In genomic region chr7:101172854-101173751, GRCh38 we compare ENCODE assay signal across 8 cellular contexts. TPM values are rescaled to one million over a fixed set of nuclear protein-coding genes. Genes with fewer than 3 reads are reported as not detected.
DNase-seq lines count a peak whose midpoint lies in the region; ATAC-seq and TF ChIP-seq lines count a peak whose summit lies in the region.

No MANE protein-coding gene starts in this region.

- DNase-seq in COR-L47 (lab: John Stamatoyannopoulos, UW): peak; percentile 85
- DNase-seq in LHCN-M2 (ENCODE audit: low read depth): peak; percentile 81
- DNase-seq in activated T-helper 1 cell treated with anti-CD3 and anti-CD28 coated beads, Interleukin-12 subunit alpha, Interleukin-12 subunit beta, Interleukin-2, Interleukin-4 antibody, amounts not matched to agents 30 ng/mL and 10 ng/mL and 1 ng/mL, durations not matched to agents 14 hours and 24 hours and 36 hours (ENCODE audit: low spot score): no peak
- DNase-seq in hepatocyte (ENCODE audit: low spot score): peak; percentile 46
- peak; percentile 65 for DNase-seq in stromal cell of bone marrow (ENCODE audit: low read depth)
- no peak for DNase-seq in foreskin melanocyte
- DNase-seq in stimulated activated CD4-positive, alpha-beta T cell treated with anti-CD3 and anti-CD28 coated beads, Interleukin-12 subunit alpha, Interleukin-12 subunit beta, amount 100 ng/mL, for 4 hours: no peak

- H4K20me1 ChIP-seq in hepatocyte (ENCODE audit: insufficient read depth, poor library complexity, severe bottlenecking): no peaks in the 10 kb centered on the region

- no peak overlapping the region for H2AFZ ChIP-seq in hepatocyte

- H3K4me3 Mint-ChIP-seq in activated T-helper 1 cell treated with anti-CD3 and anti-CD28 coated beads, Interleukin-12 subunit alpha, Interleukin-12 subunit beta, Interleukin-2, Interleukin-4 antibody, amounts not matched to agents 30 ng/mL and 10 ng/mL and 1 ng/mL, durations not matched to agents 14 hours and 24 hours and 36 hours: peak overlapping the region; percentile 26

- no peak overlapping the region for H3K27ac ChIP-seq in hepatocyte

- TF ChIP-seq CTCF in hepatocyte (IDR thresholded peaks at IDR 0.05; ENCODE audit: poor library complexity): no peak

- no peaks in the 10 kb centered on the region for H3K79me2 ChIP-seq in hepatocyte

- H3K9me3 Mint-ChIP-seq in activated T-helper 1 cell treated with anti-CD3 and anti-CD28 coated beads, Interleukin-12 subunit alpha, Interleukin-12 subunit beta, Interleukin-2, Interleukin-4 antibody, amounts not matched to agents 30 ng/mL and 10 ng/mL and 1 ng/mL, durations not matched to agents 14 hours and 24 hours and 36 hours: no peaks in the 10 kb centered on the region

- H3K9me3 ChIP-seq in hepatocyte (ENCODE audit: low read depth): no peaks in the 10 kb centered on the region

- peaks cover 46% of the 10 kb centered on the region for H3K4me1 Mint-ChIP-seq in activated T-helper 1 cell treated with anti-CD3 and anti-CD28 coated beads, Interleukin-12 subunit alpha, Interleukin-12 subunit beta, Interleukin-2, Interleukin-4 antibody, amounts not matched to agents 30 ng/mL and 10 ng/mL and 1 ng/mL, durations not matched to agents 14 hours and 24 hours and 36 hours (ENCODE audit: low read depth)

- ATAC-seq in HG03025 (IDR thresholded peaks at IDR 0.05; ENCODE audit: low FRiP score, unreplicated experiment): no peak

- intact Hi-C loops in activated T-helper 1 cell treated with anti-CD3 and anti-CD28 coated beads, Interleukin-12 subunit alpha, Interleukin-12 subunit beta, Interleukin-2, Interleukin-4 antibody, amounts not matched to agents 30 ng/mL and 10 ng/mL and 1 ng/mL, durations not matched to agents 14 hours and 24 hours and 36 hours (cut with micrococcal nuclease): loop anchor here (10.0 kb wide), 2 partner anchors 132 to 208 kb away; partner anchors contain the start of gene MUC12

- peak overlapping the region; percentile 65 for H3K27ac Mint-ChIP-seq in activated T-helper 1 cell treated with anti-CD3 and anti-CD28 coated beads, Interleukin-12 subunit alpha, Interleukin-12 subunit beta, Interleukin-2, Interleukin-4 antibody, amounts not matched to agents 30 ng/mL and 10 ng/mL and 1 ng/mL, durations not matched to agents 14 hours and 24 hours and 36 hours

- peaks cover 86% of the 10 kb centered on the region for H3K27me3 Mint-ChIP-seq in activated T-helper 1 cell treated with anti-CD3 and anti-CD28 coated beads, Interleukin-12 subunit alpha, Interleukin-12 subunit beta, Interleukin-2, Interleukin-4 antibody, amounts not matched to agents 30 ng/mL and 10 ng/mL and 1 ng/mL, durations not matched to agents 14 hours and 24 hours and 36 hours (ENCODE audit: insufficient read depth)

- no peak overlapping the region for H3K4me3 ChIP-seq in hepatocyte

- peaks cover 98% of the 10 kb centered on the region for H3K27me3 ChIP-seq in hepatocyte

- H3K36me3 Mint-ChIP-seq in activated T-helper 1 cell treated with anti-CD3 and anti-CD28 coated beads, Interleukin-12 subunit alpha, Interleukin-12 subunit beta, Interleukin-2, Interleukin-4 antibody, amounts not matched to agents 30 ng/mL and 10 ng/mL and 1 ng/mL, durations not matched to agents 14 hours and 24 hours and 36 hours (ENCODE audit: low read depth): no peaks in the 10 kb centered on the region

- no peaks in the 10 kb centered on the region for H3K9me2 ChIP-seq in hepatocyte (replicated peaks; ENCODE audit: insufficient read depth)

- WGBS in hepatocyte (ENCODE audit: low lambda C conversion rate, missing lambda C conversion rate): 6% methylated on average over 49 of the region's 53 CpGs

- H3K4me1 ChIP-seq in hepatocyte (ENCODE audit: insufficient read depth): peaks cover 20% of the 10 kb centered on the region

- no peaks in the 10 kb centered on the region for H3K36me3 ChIP-seq in hepatocyte (replicated peaks; ENCODE audit: insufficient read depth, low read depth)

- peak overlapping the region; percentile 70 for H3K4me2 ChIP-seq in hepatocyte

RNA-seq across cellular contexts. Expression of gene NAT16, which starts 7.0 kb away (rescaled TPM):
- total RNA-seq in LHCN-M2 (2014; rRNA removed) (not detected in 2 replicates), hepatocyte (not detected in 2 replicates)
- 0.06 TPM for polyA plus RNA-seq in LHCN-M2 (2012)
- total RNA-seq in activated T-helper 1 cell treated with anti-CD3 and anti-CD28 coated beads, Interleukin-12 subunit alpha, Interleukin-12 subunit beta, Interleukin-2, Interleukin-4 antibody, amounts not matched to agents 30 ng/mL and 10 ng/mL and 1 ng/mL, durations not matched to agents 14 hours and 24 hours and 36 hours: 0.08 TPM in 1 of 2 replicates, not detected in the other
- polyA plus RNA-seq in hepatocyte: not detected in 2 replicates

RNA-seq across cellular contexts. Expression of gene VGF, which starts 7.7 kb away (rescaled TPM):
- total RNA-seq in LHCN-M2 (2014; rRNA removed) (0.45 and 0.69 TPM in 2 replicates), hepatocyte (0.30 and 0.32 TPM in 2 replicates)
- polyA plus RNA-seq in LHCN-M2 (2012): 0.17 TPM
- total RNA-seq in activated T-helper 1 cell treated with anti-CD3 and anti-CD28 coated beads, Interleukin-12 subunit alpha, Interleukin-12 subunit beta, Interleukin-2, Interleukin-4 antibody, amounts not matched to agents 30 ng/mL and 10 ng/mL and 1 ng/mL, durations not matched to agents 14 hours and 24 hours and 36 hours: 0.10 and 0.21 TPM in 2 replicates
- 0.19 and 0.80 TPM in 2 replicates for polyA plus RNA-seq in hepatocyte

RNA-seq across cellular contexts. Expression of gene AP1S1, which starts 18.8 kb away (rescaled TPM):
- total RNA-seq in LHCN-M2 (2014; rRNA removed) (286 and 412 TPM in 2 replicates), hepatocyte (85.8 and 118 TPM in 2 replicates)
- 339 TPM for polyA plus RNA-seq in LHCN-M2 (2012)
- 45.7 and 53.3 TPM in 2 replicates for total RNA-seq in activated T-helper 1 cell treated with anti-CD3 and anti-CD28 coated beads, Interleukin-12 subunit alpha, Interleukin-12 subunit beta, Interleukin-2, Interleukin-4 antibody, amounts not matched to agents 30 ng/mL and 10 ng/mL and 1 ng/mL, durations not matched to agents 14 hours and 24 hours and 36 hours
- polyA plus RNA-seq in hepatocyte: 31.1 and 32.0 TPM in 2 replicates

RNA-seq across cellular contexts. Expression of gene MOGAT3, which starts 27.7 kb away (rescaled TPM):
- total RNA-seq in LHCN-M2 (2014; rRNA removed): not detected in 2 replicates
- not detected for polyA plus RNA-seq in LHCN-M2 (2012)
- not detected in 2 replicates for total RNA-seq in activated T-helper 1 cell treated with anti-CD3 and anti-CD28 coated beads, Interleukin-12 subunit alpha, Interleukin-12 subunit beta, Interleukin-2, Interleukin-4 antibody, amounts not matched to agents 30 ng/mL and 10 ng/mL and 1 ng/mL, durations not matched to agents 14 hours and 24 hours and 36 hours
- total RNA-seq in hepatocyte: 6.3 and 8.4 TPM in 2 replicates
- 10.5 and 14.0 TPM in 2 replicates for polyA plus RNA-seq in hepatocyte

RNA-seq across cellular contexts. Expression of gene PLOD3, which starts 44.3 kb away (rescaled TPM):
- total RNA-seq in LHCN-M2 (2014; rRNA removed): 135 and 163 TPM in 2 replicates
- 125 TPM for polyA plus RNA-seq in LHCN-M2 (2012)
- total RNA-seq in activated T-helper 1 cell treated with anti-CD3 and anti-CD28 coated beads, Interleukin-12 subunit alpha, Interleukin-12 subunit beta, Interleukin-2, Interleukin-4 antibody, amounts not matched to agents 30 ng/mL and 10 ng/mL and 1 ng/mL, durations not matched to agents 14 hours and 24 hours and 36 hours: 65.2 and 68.9 TPM in 2 replicates
- 29.5 and 37.6 TPM in 2 replicates for total RNA-seq in hepatocyte
- 127 and 129 TPM in 2 replicates for polyA plus RNA-seq in hepatocyte

Comparison
In these comparisons a context has a peak if more than half of its experiments do, and no peak if none do; other contexts are left out.
1. DNase-seq: peak in COR-L47 (single experiment), LHCN-M2 (single experiment), hepatocyte (single experiment) and stromal cell of bone marrow (single experiment); none in activated T-helper 1 cell treated with anti-CD3 and anti-CD28 coated beads, Interleukin-12 subunit alpha, Interleukin-12 subunit beta, Interleukin-2, Interleukin-4 antibody, amounts not matched to agents 30 ng/mL and 10 ng/mL and 1 ng/mL, durations not matched to agents 14 hours and 24 hours and 36 hours (single experiment), foreskin melanocyte (single experiment) and stimulated activated CD4-positive, alpha-beta T cell treated with anti-CD3 and anti-CD28 coated beads, Interleukin-12 subunit alpha, Interleukin-12 subunit beta, amount 100 ng/mL, for 4 hours (single experiment).